Comparison of ENCODE assay signal across 3 cellular contexts in genomic region chr19:50896591-50897190, GRCh38.
TF ChIP-seq lines count a peak whose summit lies in the region.

No MANE protein-coding gene starts in this region.

TF ChIP-seq in H1, 55 proteins besides CTCF, POLR2A, EP300 and RAD21:
- TF ChIP-seq GTF2F1 (IDR thresholded peaks at IDR 0.05; ENCODE audit: borderline replicate concordance, low read depth, low read length) = no peak
- no peak for TF ChIP-seq HDAC6 (IDR thresholded peaks at IDR 0.05; ENCODE audit: low read depth, low read length)
- no peak for TF ChIP-seq PHF8 (conservative IDR thresholded peaks at IDR 0.05; ENCODE audit: low read depth, low read length)
- TF ChIP-seq RNF2 (IDR thresholded peaks at IDR 0.05; ENCODE audit: borderline replicate concordance, low read depth, low read length, missing control alignments, poor library complexity, severe bottlenecking) = no peak
- TF ChIP-seq SUZ12 (IDR thresholded peaks at IDR 0.05; ENCODE audit: low read length) = no peak
- TF ChIP-seq KDM4A (IDR thresholded peaks at IDR 0.05; ENCODE audit: low read depth, low read length, severe bottlenecking) = no peak
- no peak for TF ChIP-seq SIX5 (IDR thresholded peaks at IDR 0.05; ENCODE audit: low read depth, low read length)
- no peak for TF ChIP-seq RFX5 (IDR thresholded peaks at IDR 0.05; ENCODE audit: borderline replicate concordance, low read depth, low read length)
- no peak for TF ChIP-seq ASH2L (IDR thresholded peaks at IDR 0.05; ENCODE audit: low read length)
- TF ChIP-seq CBX5 (IDR thresholded peaks at IDR 0.05; ENCODE audit: low read depth, low read length) = no peak
- no peak for TF ChIP-seq CREB1 (IDR thresholded peaks at IDR 0.05)

TF ChIP-seq in GM23338, 12 proteins besides CTCF, POLR2A, EP300 and RAD21 (continues in another document):
- TF ChIP-seq REST (IDR thresholded peaks at IDR 0.05; ENCODE audit: unreplicated experiment) (no peak), STAT1 (IDR thresholded peaks at IDR 0.05; ENCODE audit: unreplicated experiment) (no peak), NANOG (IDR thresholded peaks at IDR 0.05; ENCODE audit: borderline replicate concordance) (no peak), ZNF331 (CRISPR knock-in tag; IDR thresholded peaks at IDR 0.05; ENCODE audit: low read depth) (no peak), ETS1 (IDR thresholded peaks at IDR 0.05) (no peak), EZH2phosphoT487 (IDR thresholded peaks at IDR 0.05; ENCODE audit: unreplicated experiment) (no peak), EZH2 (IDR thresholded peaks at IDR 0.05; ENCODE audit: low read depth, unreplicated experiment) (no peak), CREB1 (CRISPR knock-in tag; IDR thresholded peaks at IDR 0.05; ENCODE audit: low read depth) (no peak), ZNF114 (CRISPR knock-in tag; IDR thresholded peaks at IDR 0.05) (no peak)

TF ChIP-seq in HEK293T, 16 proteins besides CTCF, POLR2A, EP300 and RAD21:
- TF ChIP-seq ELF4 (IDR thresholded peaks at IDR 0.05) = no peak
- TF ChIP-seq ARNT (IDR thresholded peaks at IDR 0.05) = no peak
- TF ChIP-seq SP1 (IDR thresholded peaks at IDR 0.05) = no peak
- TF ChIP-seq LEF1 (IDR thresholded peaks at IDR 0.05; ENCODE audit: borderline replicate concordance) = no peak
